Comparison of ENCODE assay signal across 8 cellular contexts in genomic region chr16:14303182-14303618, GRCh38.
DNase-seq lines count a peak whose midpoint lies in the region; ATAC-seq, FAIRE-seq and TF ChIP-seq lines count a peak whose summit lies in the region.

No MANE protein-coding gene starts in this region.

- TF ChIP-seq POLR2A in Peyer's patch (IDR thresholded peaks at IDR 0.05) (no peak), esophagus squamous epithelium (IDR thresholded peaks at IDR 0.05) (no peak)

- DNase-seq in EL: peak; percentile 42
- no peak for DNase-seq in Peyer's patch
- no peak for DNase-seq in esophagus squamous epithelium (lab: John Stamatoyannopoulos, UW)
- no peak for DNase-seq in pancreas
- no peak for DNase-seq in NCI-H82 (lab: John Stamatoyannopoulos, UW)
- no peak for DNase-seq in cortex of kidney (lab: John Stamatoyannopoulos, UW)
- DNase-seq in cerebellar nuclear complex (lab: John Stamatoyannopoulos, UW): no peak
- DNase-seq in NCI-H1105 (lab: John Stamatoyannopoulos, UW): no peak

- H3K36me3 ChIP-seq in Peyer's patch (no peaks in the 10 kb centered on the region), esophagus squamous epithelium (no peaks in the 10 kb centered on the region), pancreas (no peaks in the 10 kb centered on the region)

- H3K9me3 ChIP-seq in Peyer's patch (no peaks in the 10 kb centered on the region), esophagus squamous epithelium (no peaks in the 10 kb centered on the region), pancreas (no peaks in the 10 kb centered on the region)

- FAIRE-seq in pancreas (lab: Jason Lieb, UNC): no peak

- no peak for TF ChIP-seq CTCF in Peyer's patch (IDR thresholded peaks at IDR 0.05)
- TF ChIP-seq CTCF in esophagus squamous epithelium (IDR thresholded peaks at IDR 0.05): no peak
- no peak for TF ChIP-seq CTCF in pancreas (IDR thresholded peaks at IDR 0.05)

- H3K27me3 ChIP-seq in Peyer's patch (peaks cover 0 to 3% of the 10 kb centered on the region in 2 donors), esophagus squamous epithelium (peaks cover 0 to 9% (median 0%) of the 10 kb centered on the region in 4 donors), pancreas (no peaks in the 10 kb centered on the region)

- H3K27ac ChIP-seq in Peyer's patch (peak overlapping the region in 3 of 4 donors; percentile 49 to 70 (median 69)), esophagus squamous epithelium (peak overlapping the region; percentile 81 to 93 (median 90)), pancreas (peak overlapping the region; percentile 47 to 85 (median 68))

- no peak for ATAC-seq in pancreas

- intact Hi-C loops in esophagus squamous epithelium (cut with DNase I) (loop anchor here (5.0 kb wide), 1 partner anchor 224 kb away; no protein-coding TSS in a partner anchor), pancreas (cut with DNase I) (loop anchor here in 1 of 3 donors (5.0 kb wide), 1 partner anchor 224 kb away; no protein-coding TSS in a partner anchor)

- WGBS in esophagus squamous epithelium, 2 donors: 14 to 17% methylated on average over 9 to 12 of the region's 14 CpGs
- 19 to 26% methylated on average over 14 of the region's 14 CpGs for WGBS in pancreas, 2 donors

- H3K4me1 ChIP-seq in Peyer's patch: peaks cover 0 to 24% (median 9%) of the 10 kb centered on the region in 4 donors
- H3K4me1 ChIP-seq in esophagus squamous epithelium: peaks cover 27 to 71% (median 32%) of the 10 kb centered on the region in 3 donors
- H3K4me1 ChIP-seq in pancreas: peaks cover 4 to 24% (median 22%) of the 10 kb centered on the region in 3 donors

- peak overlapping the region; percentile 65 to 79 (median 77) for H3K4me3 ChIP-seq in Peyer's patch
- peak overlapping the region; percentile 82 to 98 (median 84) for H3K4me3 ChIP-seq in esophagus squamous epithelium
- peak overlapping the region; percentile 74 to 98 (median 88) for H3K4me3 ChIP-seq in pancreas
